Comparison of ENCODE assay signal across 9 cellular contexts in genomic region chr3:86438544-86438943, GRCh38.
"Had no signal": no experiment of that assay in that cellular context is flagged by ENCODE, and none has a peak within 500 bp of the region (broad histone marks: within the 10 kb centered on the region; RNA-seq: fewer than 3 reads in every experiment).

No MANE protein-coding gene starts in this region.

- H3K36me3 ChIP-seq: HAP-1 had no signal

- H2AFZ ChIP-seq: GM23248 had no signal

- ATAC-seq: HCT116 had no signal

- H3K9ac ChIP-seq: GM23248, KMS-11 had no signal

- DNase-seq: GM23248, GOT3, H7, HFFc6, KBM-7 had no signal

- FAIRE-seq: HTR-8/SVneo had no signal

- H3K9me3 ChIP-seq: HAP-1 had no signal

- H3K4me3 ChIP-seq: GM23248, HAP-1 had no signal

- H3K4me2 ChIP-seq: KMS-11 had no signal

- H3K27ac ChIP-seq: GM23248, KMS-11 had no signal

- H3K4me1 ChIP-seq: HAP-1 had no signal
